Comparison of ENCODE assay signal across 18 cellular contexts in genomic region chr5:175878021-175878420, GRCh38. TPM values are rescaled to one million over a fixed set of nuclear protein-coding genes. Genes with fewer than 3 reads are reported as not detected.
DNase-seq lines count a peak whose midpoint lies in the region; ATAC-seq, FAIRE-seq and TF ChIP-seq lines count a peak whose summit lies in the region.
"Had no signal": no experiment of that assay in that cellular context is flagged by ENCODE, and none has a peak within 500 bp of the region (broad histone marks: within the 10 kb centered on the region; RNA-seq: fewer than 3 reads in every experiment).

No MANE protein-coding gene starts in this region.

- no peaks in the 10 kb centered on the region for H3K36me3 ChIP-seq in GM23338 (ENCODE audit: insufficient read depth)

- no peak for TF ChIP-seq EP300 in A549 (IDR thresholded peaks at IDR 0.05)

- peak overlapping the region; percentile 66; the same call in 1 of the 2 replicates for H2AFZ ChIP-seq in GM23338

- H3K4me1 Mint-ChIP-seq in GM23338, result peaks cover 36% of the 10 kb centered on the region
- peaks cover 30% of the 10 kb centered on the region for H3K4me1 Mint-ChIP-seq in nephron progenitor cell

- no peaks in the 10 kb centered on the region for H3K36me3 Mint-ChIP-seq in GM23338 (ENCODE audit: low read depth)
- H3K36me3 Mint-ChIP-seq in nephron progenitor cell (ENCODE audit: low read depth), result no peaks in the 10 kb centered on the region

- POLR2A ChIA-PET in A549 (lab: Yijun Ruan, JAX), result no interaction called here

- no peaks in the 10 kb centered on the region for H3K9me3 ChIP-seq in A549

- no peak overlapping the region for H3K27ac Mint-ChIP-seq in GM23338
- H3K27ac Mint-ChIP-seq in nephron progenitor cell, result peak overlapping the region; percentile 88
- H3K27ac Mint-ChIP-seq: CD4-positive, alpha-beta memory T cell had no signal

- H3K4me3 Mint-ChIP-seq in GM23338 (no peak overlapping the region), nephron progenitor cell (no peak overlapping the region)
- H3K4me3 Mint-ChIP-seq: CD4-positive, alpha-beta memory T cell had no signal

- no peak overlapping the region for H3K4me3 ChIP-seq in A549
- peak overlapping the region; percentile 56; the same call in 1 of the 2 replicates for H3K4me3 ChIP-seq in GM23338

- no peak overlapping the region for H3K4me2 ChIP-seq in A549
- peak overlapping the region; percentile 82; the same call in 1 of the 2 replicates for H3K4me2 ChIP-seq in GM23338

- no peak for FAIRE-seq in A549 (lab: Jason Lieb, UNC)
- FAIRE-seq in HTR-8/SVneo (lab: Jason Lieb, UNC), result no peak
- FAIRE-seq: G401.6, GM12892, H1 had no signal

- no peak for ATAC-seq in A549
- ATAC-seq in GM23338, result no peak
- ATAC-seq: HCT116 had no signal

- H3K4me1 ChIP-seq in A549 (peaks cover 99% of the 10 kb centered on the region), GM23338 (ENCODE audit: insufficient read depth) (peaks cover 27% of the 10 kb centered on the region)

- CTCF ChIA-PET in A549 (lab: Yijun Ruan, JAX), result interaction anchor here (0.5 to 13.6 kb wide), 7 partner anchors 8 to 1230 kb away, joined by 3 to 232 read pairs (median 3); no protein-coding TSS in a partner anchor

- peaks cover 16% of the 10 kb centered on the region for H3K27me3 Mint-ChIP-seq in GM23338 (ENCODE audit: insufficient read depth, low read depth, poor library complexity)
- H3K27me3 Mint-ChIP-seq in nephron progenitor cell (ENCODE audit: low read depth, poor library complexity), result peaks cover 67% of the 10 kb centered on the region

- no peaks in the 10 kb centered on the region for H3K9me3 Mint-ChIP-seq in GM23338
- H3K9me3 Mint-ChIP-seq in nephron progenitor cell, result no peaks in the 10 kb centered on the region

- peaks cover 21% of the 10 kb centered on the region; the same call in 1 of the 2 replicates for H3K27me3 ChIP-seq in GM23338 (ENCODE audit: insufficient read depth)

- H3K27ac ChIP-seq in A549 (peak overlapping the region; percentile 16 to 97; a peak in 4 of 6 replicates), GM23338 (ENCODE audit: low read depth) (no peak overlapping the region), temporal lobe (ENCODE audit: low read depth, low read length) (peak overlapping the region; percentile 3)

- TF ChIP-seq POLR2A in A549 (IDR thresholded peaks at IDR 0.05; ENCODE audit: low read length), result no peak

- no peaks in the 10 kb centered on the region for H4K20me1 ChIP-seq in GM23338 (replicated peaks; ENCODE audit: insufficient read depth)

- no peaks in the 10 kb centered on the region; the same call in 1 of the 2 replicates for H3K9me2 ChIP-seq in GM23338 (ENCODE audit: insufficient read depth)

- no peak for DNase-seq in A549 (ENCODE audit: low read depth in 1 of 2, low spot score in 1 of 2)
- DNase-seq in GM23338 (ENCODE audit: low spot score), result no peak
- DNase-seq in nephron progenitor cell, result no peak
- no peak for DNase-seq in activated CD4-positive, alpha-beta T cell treated with anti-CD3 and anti-CD28 coated beads, Interleukin-2, amount 50 U/mL, for 4 hours
- DNase-seq in HTR-8/SVneo (ENCODE audit: insufficient read length, low spot score), result no peak
- DNase-seq in islet precursor cell, result no peak
- DNase-seq: 8988T; Calu3; CD4-positive, alpha-beta memory T cell; COR-L47; DMS53; DMS79 treated with DMSO at 0.1 percent for 48 hours had no signal

- TF ChIP-seq RAD21 in A549 (conservative IDR thresholded peaks at IDR 0.05 in 1 of 2, IDR thresholded peaks at IDR 0.05 in 1 of 2), result no peak

- 88% methylated on average over 10 of the region's 10 CpGs for WGBS in A549 (ENCODE audit: missing lambda C conversion rate)

- H3K79me2 ChIP-seq in GM23338 (replicated peaks; ENCODE audit: insufficient read depth), result no peaks in the 10 kb centered on the region

- H3F3A ChIP-seq in GM23338 (replicated peaks; ENCODE audit: low read depth), result no peaks in the 10 kb centered on the region; the same call in 1 of the 2 replicates

- no peak for TF ChIP-seq CTCF in A549 (IDR thresholded peaks at IDR 0.05)
- TF ChIP-seq CTCF in GM23338 (conservative IDR thresholded peaks at IDR 0.05; ENCODE audit: low read depth in 2 of 2), result no peak
- no peak for TF ChIP-seq CTCF in nephron progenitor cell (IDR thresholded peaks at IDR 0.05)

TF ChIP-seq in A549, 52 proteins besides CTCF, POLR2A, EP300 and RAD21 (continues in another document):
- no peak for TF ChIP-seq ZC3H11A (IDR thresholded peaks at IDR 0.05)
- no peak for TF ChIP-seq NPAS2 (CRISPR knock-in tag; IDR thresholded peaks at IDR 0.05; ENCODE audit: borderline replicate concordance)
- TF ChIP-seq, protein P1, sequence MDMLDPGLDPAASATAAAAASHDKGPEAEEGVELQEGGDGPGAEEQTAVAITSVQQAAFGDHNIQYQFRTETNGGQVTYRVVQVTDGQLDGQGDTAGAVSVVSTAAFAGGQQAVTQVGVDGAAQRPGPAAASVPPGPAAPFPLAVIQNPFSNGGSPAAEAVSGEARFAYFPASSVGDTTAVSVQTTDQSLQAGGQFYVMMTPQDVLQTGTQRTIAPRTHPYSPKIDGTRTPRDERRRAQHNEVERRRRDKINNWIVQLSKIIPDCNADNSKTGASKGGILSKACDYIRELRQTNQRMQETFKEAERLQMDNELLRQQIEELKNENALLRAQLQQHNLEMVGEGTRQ (IDR thresholded peaks at IDR 0.05), result no peak
- no peak for TF ChIP-seq RNF2 (IDR thresholded peaks at IDR 0.05; ENCODE audit: borderline replicate concordance, low read depth)
- no peak for TF ChIP-seq CBX8 (IDR thresholded peaks at IDR 0.05)
- TF ChIP-seq RCOR1 (IDR thresholded peaks at IDR 0.05; ENCODE audit: low read depth, low read length), result no peak
- no peak for TF ChIP-seq ZNF302 (CRISPR knock-in tag; IDR thresholded peaks at IDR 0.05)
- no peak for TF ChIP-seq CBX2 (IDR thresholded peaks at IDR 0.05; ENCODE audit: borderline replicate concordance, low read depth)
- TF ChIP-seq FOXS1 (CRISPR knock-in tag; IDR thresholded peaks at IDR 0.05), result no peak

TF ChIP-seq in GM23338, 12 proteins besides CTCF, POLR2A, EP300 and RAD21 (continues in another document):
- TF ChIP-seq NANOG (IDR thresholded peaks at IDR 0.05; ENCODE audit: borderline replicate concordance) (no peak), ZNF331 (CRISPR knock-in tag; IDR thresholded peaks at IDR 0.05; ENCODE audit: low read depth) (no peak), EZH2 (IDR thresholded peaks at IDR 0.05; ENCODE audit: low read depth, unreplicated experiment) (no peak), EZH2phosphoT487 (IDR thresholded peaks at IDR 0.05; ENCODE audit: unreplicated experiment) (no peak), CREB1 (CRISPR knock-in tag; IDR thresholded peaks at IDR 0.05; ENCODE audit: low read depth) (no peak), ZNF114 (CRISPR knock-in tag; IDR thresholded peaks at IDR 0.05) (no peak), STAT1 (IDR thresholded peaks at IDR 0.05; ENCODE audit: unreplicated experiment) (no peak), REST (IDR thresholded peaks at IDR 0.05; ENCODE audit: unreplicated experiment) (no peak), JUNB (IDR thresholded peaks at IDR 0.05; ENCODE audit: unreplicated experiment) (no peak)
- TF ChIP-seq, protein P2, sequence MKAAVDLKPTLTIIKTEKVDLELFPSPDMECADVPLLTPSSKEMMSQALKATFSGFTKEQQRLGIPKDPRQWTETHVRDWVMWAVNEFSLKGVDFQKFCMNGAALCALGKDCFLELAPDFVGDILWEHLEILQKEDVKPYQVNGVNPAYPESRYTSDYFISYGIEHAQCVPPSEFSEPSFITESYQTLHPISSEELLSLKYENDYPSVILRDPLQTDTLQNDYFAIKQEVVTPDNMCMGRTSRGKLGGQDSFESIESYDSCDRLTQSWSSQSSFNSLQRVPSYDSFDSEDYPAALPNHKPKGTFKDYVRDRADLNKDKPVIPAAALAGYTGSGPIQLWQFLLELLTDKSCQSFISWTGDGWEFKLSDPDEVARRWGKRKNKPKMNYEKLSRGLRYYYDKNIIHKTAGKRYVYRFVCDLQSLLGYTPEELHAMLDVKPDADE (IDR thresholded peaks at IDR 0.05), result no peak

RNA-seq across cellular contexts. Expression of gene CPLX2, which starts 6.6 kb away (rescaled TPM):
- polyA plus RNA-seq in A549 (2011; rRNA removed) (365 and 415 TPM in 2 replicates), A549 (2017; fragmentation: RNase III; extraction: RNeasy Plus Mini Kit Qiagen cat#74134 plus additional on column Dnase treatment) (360 to 395 TPM (median 360 TPM) in 3 replicates), GM23338 (2016; fragmentation: Nextera tagmentation; extraction: Ambion mirVana) (2.1 and 2.3 TPM in 2 replicates)
- 262 and 269 TPM in 2 replicates for polyA plus RNA-seq in A549 (2012; cell fraction: cytosol; rRNA removed)
- 257 and 259 TPM in 2 replicates for polyA plus RNA-seq in A549 (2012; cell fraction: nucleus; rRNA removed)
- 372 and 391 TPM in 2 replicates for polyA minus RNA-seq in A549 (2011; rRNA and poly(A)+ RNA removed)
- total RNA-seq in GM23338 (2014; rRNA removed; shearing (Covaris generic)), result 0.45 and 0.66 TPM in 2 replicates
- total RNA-seq in temporal lobe, result 53.1 TPM
- total RNA-seq: Calu3; CD4-positive, alpha-beta memory T cell; Daoy had no signal

Comparison
In these comparisons a context has a peak if more than half of its experiments do, and no peak if none do; other contexts are left out.
1. RNA of gene CPLX2, which starts 6.6 kb away (total RNA-seq): 53.1 TPM in temporal lobe (single experiment); 0.45 to 0.66 TPM in GM23338; every median in the first group is over 10 times any median in the second.